ENCODE assay signal across 8 cellular contexts in the genomic region with DNA sequence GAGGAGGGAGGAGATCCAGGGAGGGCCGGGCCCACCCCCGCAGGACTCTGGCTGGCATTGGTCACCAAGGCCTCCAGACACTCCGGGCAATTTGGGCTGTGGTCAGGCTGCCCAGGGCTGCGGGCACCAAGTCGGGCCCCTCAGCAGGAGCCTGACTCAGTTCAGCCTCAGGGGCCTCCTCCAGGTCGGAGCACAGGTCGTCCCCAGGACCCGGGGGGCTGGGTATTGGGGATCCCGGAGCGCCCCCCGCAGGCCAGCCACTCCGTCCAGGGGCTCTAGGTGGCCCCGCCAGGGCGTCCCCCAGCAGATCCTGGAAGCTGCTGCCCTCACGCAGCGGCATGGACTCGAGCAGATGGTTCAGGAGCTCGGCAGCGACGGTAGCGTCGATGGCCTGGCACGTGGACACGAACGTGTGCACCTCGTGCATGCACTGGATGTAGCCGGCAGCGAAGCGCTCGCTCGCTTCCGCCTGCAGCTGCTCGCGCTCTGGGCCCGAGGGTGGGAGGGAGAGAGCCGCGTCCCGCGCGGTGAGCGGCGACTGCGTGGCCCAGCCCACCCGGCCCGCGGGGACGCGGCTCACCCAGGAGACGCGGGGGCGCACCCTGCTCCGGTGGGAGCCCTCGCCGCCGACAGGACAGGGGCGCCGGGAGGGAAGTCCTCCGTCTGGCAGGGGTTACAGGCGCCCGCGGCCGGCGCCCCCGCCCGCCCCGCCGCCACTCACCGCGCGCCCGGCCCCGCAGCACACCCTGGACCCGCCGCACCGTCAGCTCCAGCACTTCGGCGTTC. TPM values are rescaled to one million over a fixed set of nuclear protein-coding genes. Genes with fewer than 3 reads are reported as not detected.
A peak's percentile ranks its signal among the peaks of the same experiment; 100 is the strongest.
DNase-seq lines count a peak whose midpoint lies in the region; ATAC-seq and TF ChIP-seq lines count a peak whose summit lies in the region.

No MANE protein-coding gene starts in this region.

- no peaks in the 10 kb centered on the region for H3K9me3 Mint-ChIP-seq in activated CD8-positive, alpha-beta T cell treated with anti-CD3 and anti-CD28 coated beads, Interleukin-2, amount 10 ng/mL, durations not matched to agents 7 days and 5 days (ENCODE audit: insufficient read depth)

- H3K4me3 ChIP-seq in right atrium auricular region: peak overlapping the region; percentile 49 to 76

- peaks cover 0 to 42% of the 10 kb centered on the region in 2 donors for H3K4me1 ChIP-seq in right atrium auricular region

- peaks cover 41% of the 10 kb centered on the region for H3K27me3 Mint-ChIP-seq in activated CD8-positive, alpha-beta T cell treated with anti-CD3 and anti-CD28 coated beads, Interleukin-2, amount 10 ng/mL, durations not matched to agents 7 days and 5 days (ENCODE audit: low read depth)

- CTCF ChIA-PET in activated CD8-positive, alpha-beta T cell treated with anti-CD3 and anti-CD28 coated beads, Interleukin-2, amount 10 ng/mL, durations not matched to agents 7 days and 5 days (lab: Charles Lee): interaction anchor here (1.4 to 1.6 kb wide), 2 partner anchors 24 to 44 kb away, joined by 4 to 6 read pairs; no protein-coding TSS in a partner anchor

- TF ChIP-seq CTCF in right atrium auricular region (IDR thresholded peaks at IDR 0.05): no peak

- H3K27ac Mint-ChIP-seq in activated CD8-positive, alpha-beta T cell treated with anti-CD3 and anti-CD28 coated beads, Interleukin-2, amount 10 ng/mL, durations not matched to agents 7 days and 5 days: no peak overlapping the region

- H3K4me1 Mint-ChIP-seq in activated CD8-positive, alpha-beta T cell treated with anti-CD3 and anti-CD28 coated beads, Interleukin-2, amount 10 ng/mL, durations not matched to agents 7 days and 5 days (ENCODE audit: low read depth): peaks cover 6% of the 10 kb centered on the region

- H3K36me3 Mint-ChIP-seq in activated CD8-positive, alpha-beta T cell treated with anti-CD3 and anti-CD28 coated beads, Interleukin-2, amount 10 ng/mL, durations not matched to agents 7 days and 5 days (ENCODE audit: low read depth): no peaks in the 10 kb centered on the region

- no peak overlapping the region for H3K27ac ChIP-seq in right atrium auricular region
- no peak overlapping the region for H3K27ac ChIP-seq in caudate nucleus (ENCODE audit: low read depth, low read length)

- ATAC-seq in activated CD8-positive, alpha-beta T cell treated with anti-CD3 and anti-CD28 coated beads, Interleukin-2, amount 10 ng/mL, durations not matched to agents 7 days and 5 days: peak; percentile 29
- no peak for ATAC-seq in GM21528 (IDR thresholded peaks at IDR 0.05; ENCODE audit: low FRiP score, unreplicated experiment)

- H3K27me3 ChIP-seq in right atrium auricular region: peaks cover 0 to 6% of the 10 kb centered on the region in 2 donors

- peak overlapping the region; percentile 39 for H3K4me3 Mint-ChIP-seq in activated CD8-positive, alpha-beta T cell treated with anti-CD3 and anti-CD28 coated beads, Interleukin-2, amount 10 ng/mL, durations not matched to agents 7 days and 5 days

- POLR2A ChIA-PET in activated CD8-positive, alpha-beta T cell treated with anti-CD3 and anti-CD28 coated beads, Interleukin-2, amount 10 ng/mL, durations not matched to agents 7 days and 5 days (lab: Charles Lee): no interaction called here

- no peaks in the 10 kb centered on the region for H3K9me3 ChIP-seq in right atrium auricular region

- H3K36me3 ChIP-seq in right atrium auricular region: no peaks in the 10 kb centered on the region

- DNase-seq in NCI-H345 (lab: John Stamatoyannopoulos, UW): peak; percentile 49
- no peak for DNase-seq in NCI-H345 treated with DMSO at 0.1 percent for 48 hours (lab: John Stamatoyannopoulos, UW; ENCODE audit: unreplicated experiment)
- DNase-seq in HuH-7.5 (ENCODE audit: low spot score): peak; percentile 57
- DNase-seq in activated CD8-positive, alpha-beta T cell treated with anti-CD3 and anti-CD28 coated beads, Interleukin-2, amount 10 ng/mL, durations not matched to agents 7 days and 5 days: peak; percentile 60
- no peak for DNase-seq in right atrium auricular region (ENCODE audit: low spot score)
- DNase-seq in stimulated activated CD4-positive, alpha-beta T cell treated with anti-CD3 and anti-CD28 coated beads, Interleukin-4, amount 100 ng/mL, for 24 hours: peak; percentile 35
- DNase-seq in caudate nucleus (lab: John Stamatoyannopoulos, UW): no peak

RNA-seq across cellular contexts. Expression of a gene that starts 0.9 kb away (rescaled TPM):
- 1 to 10 TPM; 4.7 to 4.8 TPM for total RNA-seq in activated CD8-positive, alpha-beta T cell treated with anti-CD3 and anti-CD28 coated beads, Interleukin-2, amount 10 ng/mL, durations not matched to agents 7 days and 5 days
- total RNA-seq in right atrium auricular region: 1 to 10 TPM; 2.5 to 4.8 TPM

RNA-seq across cellular contexts. Expression of a gene that starts 35.5 kb away (rescaled TPM):
- 10 to 100 TPM; 58.3 to 62.7 TPM for total RNA-seq in activated CD8-positive, alpha-beta T cell treated with anti-CD3 and anti-CD28 coated beads, Interleukin-2, amount 10 ng/mL, durations not matched to agents 7 days and 5 days
- 10 to 100 TPM; 15.9 to 17.6 TPM for total RNA-seq in right atrium auricular region

RNA-seq across cellular contexts. Expression of a gene that starts 49.5 kb away (rescaled TPM):
- 10 to 100 TPM; 14.6 to 17.6 TPM for total RNA-seq in activated CD8-positive, alpha-beta T cell treated with anti-CD3 and anti-CD28 coated beads, Interleukin-2, amount 10 ng/mL, durations not matched to agents 7 days and 5 days
- 1 to 10 TPM; 5.2 to 9.4 TPM for total RNA-seq in right atrium auricular region

Comparison
In these comparisons a context has a peak if more than half of its experiments do, and no peak if none do; other contexts are left out.
1. DNase-seq: peak in NCI-H345 (single experiment), HuH-7.5 (single experiment), activated CD8-positive, alpha-beta T cell treated with anti-CD3 and anti-CD28 coated beads, Interleukin-2, amount 10 ng/mL, durations not matched to agents 7 days and 5 days (single experiment) and stimulated activated CD4-positive, alpha-beta T cell treated with anti-CD3 and anti-CD28 coated beads, Interleukin-4, amount 100 ng/mL, for 24 hours (single experiment); none in NCI-H345 treated with DMSO at 0.1 percent for 48 hours (single experiment), right atrium auricular region (single experiment) and caudate nucleus (0 of 61).